8 cellular contexts compared by ENCODE assay signal in the genomic region with DNA sequence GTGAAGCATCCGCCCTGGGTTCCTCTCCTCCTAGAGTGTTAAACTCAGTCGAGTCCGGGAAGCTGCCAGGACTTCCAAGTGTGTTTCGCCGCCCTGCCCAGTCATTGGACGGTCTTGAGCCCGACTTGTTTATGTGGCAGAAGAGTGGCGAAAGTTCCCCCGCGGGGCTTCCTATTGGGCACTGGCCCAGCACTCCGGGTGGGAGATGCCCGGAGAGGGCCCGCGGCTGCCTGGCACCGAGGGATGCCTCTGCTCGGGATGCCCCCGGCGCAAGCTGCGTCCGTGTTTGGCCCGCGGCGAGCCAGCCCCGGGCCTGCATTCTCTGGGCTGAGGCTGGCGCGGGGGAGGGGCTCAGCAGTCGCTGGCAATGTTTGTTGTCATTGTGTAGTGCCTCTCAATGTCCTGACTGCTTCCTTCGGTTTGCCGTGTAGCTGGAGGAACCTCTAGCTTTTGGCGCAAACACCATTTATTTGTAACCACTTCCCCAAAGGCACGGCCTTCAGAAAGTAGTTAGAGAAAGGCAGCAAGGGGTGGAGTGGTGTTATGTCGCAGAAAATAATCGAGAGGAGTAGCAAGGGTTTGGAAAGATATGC. TPM values are rescaled to one million over a fixed set of nuclear protein-coding genes. Genes with fewer than 3 reads are reported as not detected.
A peak's percentile ranks its signal among the peaks of the same experiment; 100 is the strongest.
DNase-seq lines count a peak whose midpoint lies in the region; ATAC-seq, FAIRE-seq and TF ChIP-seq lines count a peak whose summit lies in the region.

No MANE protein-coding gene starts in this region.

- H3K79me2 ChIP-seq in endothelial cell of umbilical vein (ENCODE audit: control insufficient read depth, insufficient read depth, low read length) = no peaks in the 10 kb centered on the region

- TF ChIP-seq POLR2A in endothelial cell of umbilical vein (IDR thresholded peaks at IDR 0.05; ENCODE audit: low read depth, low read length) = peak; percentile 65

- 0 to 1% methylated on average over 33 of the region's 33 CpGs for WGBS in lung, 2 donors

- intact Hi-C loops in Calu3 (cut with micrococcal nuclease; ENCODE audit: unreplicated experiment) (no loop called here), endothelial cell of umbilical vein (cut with micrococcal nuclease) (loop anchor here (1.0 kb wide), 3 partner anchors 8 to 89 kb away; a partner anchor contains a TSS)

- peak overlapping the region; percentile 76 to 96 (median 89) for H3K4me3 ChIP-seq in endothelial cell of umbilical vein (replicated peaks in 1 of 3; ENCODE audit: insufficient read depth in 1 of 3, low read depth in 1 of 3, low read length in 3 of 3)
- peak overlapping the region; percentile 82 for H3K4me3 ChIP-seq in lung

- H3K27me3 Mint-ChIP-seq in Calu3 (ENCODE audit: unreplicated experiment) = peaks cover 84% of the 10 kb centered on the region
- H3K27me3 Mint-ChIP-seq in stimulated activated naive CD8-positive, alpha-beta T cell treated with anti-CD3 and anti-CD28 coated beads, Interleukin-15, Interleukin-2, amounts not matched to agents 100 ng/mL and 50 ng/mL, for 24 hours = peaks cover 68% of the 10 kb centered on the region

- H3K4me2 ChIP-seq in endothelial cell of umbilical vein (ENCODE audit: insufficient read depth, low read length) = peak overlapping the region; percentile 94

- no peaks in the 10 kb centered on the region for H3K9me3 ChIP-seq in endothelial cell of umbilical vein (replicated peaks; ENCODE audit: control insufficient read depth, insufficient read depth, low read length)
- no peaks in the 10 kb centered on the region for H3K9me3 ChIP-seq in lung (ENCODE audit: control insufficient read depth in 2 of 2, insufficient read depth in 1 of 2, low read length in 1 of 2)

- BruUV-seq in Calu3 (replicated peaks; lab: Mats Ljungman, UMichigan) = no TSS peak
- BruUV-seq in endothelial cell of umbilical vein (replicated peaks; lab: Mats Ljungman, UMichigan) = no TSS peak

- H2AFZ ChIP-seq in endothelial cell of umbilical vein (ENCODE audit: low read depth, low read length) = peak overlapping the region; percentile 99

- dilution Hi-C loops in endothelial cell of umbilical vein (cut with MboI; ENCODE audit: extremely low pct_ligation_motif_present, low sequenced_read_pairs) = no loop called here

- DNase-seq in Calu3 (peak; percentile 41), KBM-7 (peak; percentile 92), UCSD-AML1 (lab: John Stamatoyannopoulos, UW; ENCODE audit: unreplicated experiment) (peak; percentile 90), endothelial cell of umbilical vein (ENCODE audit: low read depth, low spot score) (peak; percentile 87), lung (ENCODE audit: low spot score) (peak; percentile 69), activated gamma-delta T cell (lab: John Stamatoyannopoulos, UW) (no peak)

- H3K27me3 ChIP-seq in endothelial cell of umbilical vein (ENCODE audit: control insufficient read depth in 2 of 2, insufficient read depth in 2 of 2, low read length in 2 of 2) (no peaks in the 10 kb centered on the region), lung (ENCODE audit: control insufficient read depth, insufficient read depth) (no peaks in the 10 kb centered on the region)

- H3K27ac Mint-ChIP-seq in Calu3 (ENCODE audit: unreplicated experiment) = no peak overlapping the region
- no peak overlapping the region for H3K27ac Mint-ChIP-seq in stimulated activated naive CD8-positive, alpha-beta T cell treated with anti-CD3 and anti-CD28 coated beads, Interleukin-15, Interleukin-2, amounts not matched to agents 100 ng/mL and 50 ng/mL, for 24 hours

- peaks cover 13% of the 10 kb centered on the region for H3K4me1 ChIP-seq in endothelial cell of umbilical vein (ENCODE audit: control insufficient read depth, extremely low read depth, insufficient read depth, low read length)
- H3K4me1 ChIP-seq in lung (ENCODE audit: control insufficient read depth in 2 of 2, insufficient read depth in 2 of 2, low read length in 2 of 2) = peaks cover 0 to 5% of the 10 kb centered on the region in 2 donors

- ATAC-seq in GM19467 (IDR thresholded peaks at IDR 0.05; ENCODE audit: unreplicated experiment) = peak; percentile 21
- peak; percentile 63 for ATAC-seq in lung (ENCODE audit: insufficient read depth, low FRiP score)

- no peaks in the 10 kb centered on the region for H3K9me1 ChIP-seq in endothelial cell of umbilical vein (replicated peaks; ENCODE audit: control insufficient read depth, extremely low read depth, insufficient read depth, low read length)

- H3K4me3 Mint-ChIP-seq in Calu3 (ENCODE audit: low read depth, unreplicated experiment) = peak overlapping the region; percentile 78
- H3K4me3 Mint-ChIP-seq in stimulated activated naive CD8-positive, alpha-beta T cell treated with anti-CD3 and anti-CD28 coated beads, Interleukin-15, Interleukin-2, amounts not matched to agents 100 ng/mL and 50 ng/mL, for 24 hours = peak overlapping the region; percentile 84

- H3K36me3 Mint-ChIP-seq in Calu3 (ENCODE audit: insufficient read depth, unreplicated experiment) = peaks cover 22% of the 10 kb centered on the region
- H3K36me3 Mint-ChIP-seq in stimulated activated naive CD8-positive, alpha-beta T cell treated with anti-CD3 and anti-CD28 coated beads, Interleukin-15, Interleukin-2, amounts not matched to agents 100 ng/mL and 50 ng/mL, for 24 hours (ENCODE audit: low read depth) = no peaks in the 10 kb centered on the region

- H3K9ac ChIP-seq in endothelial cell of umbilical vein (replicated peaks; ENCODE audit: extremely low read depth, insufficient read depth, low read length) = peak overlapping the region; percentile 78

- H4K20me1 ChIP-seq in endothelial cell of umbilical vein (replicated peaks; ENCODE audit: control insufficient read depth, extremely low read depth, insufficient read depth, low read length) = no peaks in the 10 kb centered on the region

- H3K27ac ChIP-seq in endothelial cell of umbilical vein (ENCODE audit: insufficient read depth, low read depth, low read length) (peak overlapping the region; percentile 52), lung (ENCODE audit: low read depth in 1 of 2, low read length in 1 of 2) (peak overlapping the region; percentile 64 to 91)

- in situ Hi-C loops in KBM-7 (cut with MboI; ENCODE audit: low pct_unique_long_range_greater_than_20kb, low sequenced_read_pairs) = no loop called here

- H3K9me3 Mint-ChIP-seq in Calu3 (ENCODE audit: low read depth, unreplicated experiment) = no peaks in the 10 kb centered on the region
- H3K9me3 Mint-ChIP-seq in stimulated activated naive CD8-positive, alpha-beta T cell treated with anti-CD3 and anti-CD28 coated beads, Interleukin-15, Interleukin-2, amounts not matched to agents 100 ng/mL and 50 ng/mL, for 24 hours = no peaks in the 10 kb centered on the region

- CTCF ChIA-PET in Calu3 (lab: Charles Lee) = no interaction called here
- CTCF ChIA-PET in endothelial cell of umbilical vein (lab: Charles Lee) = interaction anchor here (0.9 to 2.3 kb wide), 5 partner anchors 8 to 604 kb away, joined by 3 to 13 read pairs (median 3); no protein-coding TSS in a partner anchor

- POLR2A ChIA-PET in endothelial cell of umbilical vein (lab: Charles Lee) = no interaction called here

- H3K4me1 Mint-ChIP-seq in Calu3 (ENCODE audit: low read depth, unreplicated experiment) = no peaks in the 10 kb centered on the region
- peaks cover 13% of the 10 kb centered on the region for H3K4me1 Mint-ChIP-seq in stimulated activated naive CD8-positive, alpha-beta T cell treated with anti-CD3 and anti-CD28 coated beads, Interleukin-15, Interleukin-2, amounts not matched to agents 100 ng/mL and 50 ng/mL, for 24 hours (ENCODE audit: low read depth)

- peak; percentile 82 for FAIRE-seq in endothelial cell of umbilical vein (lab: Jason Lieb, UNC)

- H3K36me3 ChIP-seq in endothelial cell of umbilical vein (ENCODE audit: control insufficient read depth in 2 of 2, extremely low read depth in 1 of 2, insufficient read depth in 2 of 2, low read length in 2 of 2) = no peaks in the 10 kb centered on the region
- no peaks in the 10 kb centered on the region for H3K36me3 ChIP-seq in lung (ENCODE audit: control insufficient read depth in 2 of 2, insufficient read depth in 2 of 2, low read length in 2 of 2)

- TF ChIP-seq CTCF in Calu3 (IDR thresholded peaks at IDR 0.05; ENCODE audit: unreplicated experiment) = no peak
- TF ChIP-seq CTCF in endothelial cell of umbilical vein (IDR thresholded peaks at IDR 0.05; ENCODE audit: extremely low read depth in 1 of 2, insufficient read depth in 1 of 2, low read depth in 1 of 2, low read length in 2 of 2) = no peak
- TF ChIP-seq CTCF in lung (IDR thresholded peaks at IDR 0.05; ENCODE audit: control extremely low read depth, extremely low read depth) = no peak

TF ChIP-seq in endothelial cell of umbilical vein, 7 proteins besides CTCF, POLR2A, EP300 and RAD21:
- TF ChIP-seq POLR2AphosphoS5 (IDR thresholded peaks at IDR 0.05; ENCODE audit: insufficient read depth, low read depth, low read length) (peak; percentile 47), JUN (IDR thresholded peaks at IDR 0.05; ENCODE audit: borderline replicate concordance, insufficient read depth, insufficient read length, low read depth) (no peak)
TF ChIP-seq in endothelial cell of umbilical vein: peak in this region for 1.

RNA-seq across cellular contexts. Expression of a gene that starts 1.2 kb away (rescaled TPM):
- total RNA-seq in Calu3 (2022) = 2.3 and 2.6 TPM in 2 replicates
- total RNA-seq in endothelial cell of umbilical vein = 22.8 and 24.8 TPM in 2 replicates
- polyA plus RNA-seq in endothelial cell of umbilical vein = 23.1 and 24.1 TPM in 2 replicates
- polyA plus RNA-seq in endothelial cell of umbilical vein (2011; cell fraction: cytosol; rRNA removed) = 10.0 and 12.2 TPM in 2 replicates
- polyA plus RNA-seq in endothelial cell of umbilical vein (2011; cell fraction: nucleus; rRNA removed) = 11.2 and 11.4 TPM in 2 replicates
- polyA plus RNA-seq in endothelial cell of umbilical vein (2012) = 18.4 and 24.1 TPM in 2 replicates
- 45.6 and 47.3 TPM in 2 replicates for polyA minus RNA-seq in endothelial cell of umbilical vein
- 1.4 TPM for polyA minus RNA-seq in endothelial cell of umbilical vein (2011; cell fraction: cytosol; rRNA and poly(A)+ RNA removed)
- polyA minus RNA-seq in endothelial cell of umbilical vein (2011; cell fraction: nucleus; rRNA and poly(A)+ RNA removed) = 7.1 and 9.3 TPM in 2 replicates
- 100 to 1,000 TPM in 1 of 2 donors, 10 to 100 TPM in 1; 66.1 to 488 TPM for total RNA-seq in lung
- 10 to 100 TPM; 25.2 to 76.7 TPM for polyA plus RNA-seq in lung
